Comparison of ENCODE assay signal across 30 cellular contexts in the genomic region with DNA sequence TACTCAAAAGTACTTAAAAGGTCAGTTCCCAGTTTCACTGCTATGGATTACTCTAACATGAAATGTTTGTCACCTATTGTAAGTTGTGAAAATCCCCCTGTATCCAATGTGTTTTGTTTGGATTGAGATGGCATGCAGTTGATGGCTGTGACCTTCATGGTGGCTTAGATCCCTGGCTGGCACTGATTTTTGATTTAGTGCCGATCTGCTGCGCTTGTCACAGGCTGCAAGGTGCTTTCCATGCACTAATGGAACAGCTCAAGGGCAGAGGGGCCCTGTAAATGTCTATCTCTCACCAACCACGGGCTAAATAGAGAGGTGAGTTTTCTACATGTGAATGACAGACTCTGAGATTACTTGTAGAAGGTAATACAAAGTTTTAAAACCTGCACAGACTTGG.
"Had no signal": no experiment of that assay in that cellular context is flagged by ENCODE, and none has a peak within 500 bp of the region (broad histone marks: within the 10 kb centered on the region; RNA-seq: fewer than 3 reads in every experiment).

No MANE protein-coding gene starts in this region.

- ATAC-seq: activated CD4-positive, alpha-beta T cell treated with anti-CD3 and anti-CD28 coated beads for 36 hours; activated CD8-positive, alpha-beta memory T cell treated with anti-CD3 and anti-CD28 coated beads, Interleukin-2, amount 10 ng/mL, durations not matched to agents 7 days and 5 days; activated CD8-positive, alpha-beta T cell treated with anti-CD3 and anti-CD28 coated beads, Interleukin-2, amount 10 ng/mL, durations not matched to agents 7 days and 5 days; activated naive CD8-positive, alpha-beta T cell treated with anti-CD3 and anti-CD28 coated beads, Interleukin-2, amount 50 U/mL, for 24 hours; body of pancreas; effector memory CD8-positive, alpha-beta T cell; foreskin keratinocyte; gastrocnemius medialis had no signal

- H3K9me3 ChIP-seq: adrenal gland, body of pancreas, esophagus muscularis mucosa, gastrocnemius medialis, heart left ventricle had no signal

- DNase-seq: activated CD4-positive, alpha-beta memory T cell treated with anti-CD3 and anti-CD28 coated beads for 36 hours; activated CD4-positive, alpha-beta T cell treated with anti-CD3 and anti-CD28 coated beads for 36 hours; activated CD4-positive, alpha-beta T cell treated with anti-CD3 and anti-CD28 coated beads, Interleukin-2, amount 10 ng/mL, durations not matched to agents 24 days and 14 days; activated CD4-positive, CD25-positive, alpha-beta regulatory T cell; activated CD4-positive, CD25-positive, alpha-beta regulatory T cell treated with anti-CD3 and anti-CD28 coated beads, Interleukin-2, amount 50 U/mL, for 72 hours; activated CD8-positive, alpha-beta memory T cell treated with anti-CD3 and anti-CD28 coated beads, Interleukin-2, amount 10 ng/mL, durations not matched to agents 7 days and 5 days; activated CD8-positive, alpha-beta memory T cell treated with anti-CD3 and anti-CD28 coated beads, Interleukin-2, amount 50 U/mL, for 4 hours; activated CD8-positive, alpha-beta T cell treated with anti-CD3 and anti-CD28 coated beads, Interleukin-2, amount 10 ng/mL, durations not matched to agents 7 days and 5 days; activated effector memory CD4-positive, alpha-beta T cell treated with anti-CD3 and anti-CD28 coated beads, Interleukin-2, amount 50 U/mL, for 16 hours; activated naive CD4-positive, alpha-beta T cell treated with anti-CD3 and anti-CD28 coated beads for 36 hours; activated naive CD8-positive, alpha-beta T cell treated with anti-CD3 and anti-CD28 coated beads for 36 hours; activated naive CD8-positive, alpha-beta T cell treated with anti-CD3 and anti-CD28 coated beads, Interleukin-2, amount 50 U/mL, for 24 hours; activated T-cell treated with anti-CD3 and anti-CD28 coated beads, Interleukin-2, amount 50 U/mL, for 1 hour; activated T-cell treated with anti-CD3 and anti-CD28 coated beads, Interleukin-2, amount 50 U/mL, for 48 hours; adrenal gland; amygdala; aorta; body of pancreas; caudate nucleus; cortex of kidney; dermis blood vessel endothelial cell; effector CD4-positive, alpha-beta T cell; effector memory CD8-positive, alpha-beta T cell; erythroblast; foreskin keratinocyte; gastrocnemius medialis; glutamatergic neuron; heart left ventricle; T1000 had no signal

- H3K4me3 ChIP-seq: adrenal gland, body of pancreas, esophagus muscularis mucosa, gastrocnemius medialis, heart left ventricle had no signal

- H3K27me3 ChIP-seq: body of pancreas, esophagus muscularis mucosa, gastrocnemius medialis had no signal

- H3K4me1 ChIP-seq: adrenal gland, body of pancreas, esophagus muscularis mucosa, foreskin keratinocyte, gastrocnemius medialis had no signal

- H3K27ac ChIP-seq: adrenal gland, body of pancreas, esophagus muscularis mucosa, foreskin keratinocyte, gastrocnemius medialis, heart left ventricle had no signal

- H3K36me3 ChIP-seq: adrenal gland, esophagus muscularis mucosa, gastrocnemius medialis, heart left ventricle had no signal
